In the genomic region with DNA sequence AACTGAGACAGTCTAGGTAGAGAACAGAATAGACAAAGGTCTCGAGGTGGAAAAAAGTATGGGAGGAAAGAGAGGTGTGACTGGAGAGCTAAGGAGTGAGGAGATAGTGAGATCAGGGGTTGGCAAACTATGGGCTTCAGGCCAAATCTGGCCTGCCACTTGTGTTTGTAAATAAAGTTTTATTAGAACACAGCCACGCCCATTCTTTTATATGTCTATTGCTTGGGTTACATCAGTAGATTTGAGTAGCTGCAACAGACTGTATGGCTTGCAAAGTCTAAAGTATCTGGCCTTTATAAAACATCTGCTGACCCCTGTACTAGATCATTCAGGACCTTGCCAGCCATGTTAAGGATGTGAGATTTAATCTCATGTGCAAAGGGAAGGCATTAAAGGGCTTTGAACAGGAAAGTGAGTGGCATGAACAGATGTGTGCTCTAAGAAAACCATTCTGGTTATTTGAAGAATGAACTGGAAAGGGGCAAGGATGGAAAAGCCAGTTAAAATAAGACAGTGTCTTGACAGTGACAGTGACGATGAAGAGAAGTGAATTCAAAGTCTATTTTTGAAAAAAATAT, we compare ENCODE assay signal across 19 cellular contexts.
DNase-seq lines count a peak whose midpoint lies in the region; ATAC-seq, FAIRE-seq and TF ChIP-seq lines count a peak whose summit lies in the region.
"Had no signal": no experiment of that assay in that cellular context is flagged by ENCODE, and none has a peak within 500 bp of the region (broad histone marks: within the 10 kb centered on the region; RNA-seq: fewer than 3 reads in every experiment).

No MANE protein-coding gene starts in this region.

- H3K27ac ChIP-seq in A549: no peak overlapping the region
- no peak overlapping the region for H3K27ac ChIP-seq in pancreas
- H3K27ac ChIP-seq: BLaER1, RWPE1, SJSA1 had no signal

- no peaks in the 10 kb centered on the region for H3K36me3 Mint-ChIP-seq in activated CD8-positive, alpha-beta T cell treated with anti-CD3 and anti-CD28 coated beads, Interleukin-2, amount 10 ng/mL, durations not matched to agents 7 days and 5 days (ENCODE audit: low read depth)

- no peaks in the 10 kb centered on the region for H3K4me1 Mint-ChIP-seq in activated CD8-positive, alpha-beta T cell treated with anti-CD3 and anti-CD28 coated beads, Interleukin-2, amount 10 ng/mL, durations not matched to agents 7 days and 5 days (ENCODE audit: low read depth)

- H3K4me3 Mint-ChIP-seq in activated CD8-positive, alpha-beta T cell treated with anti-CD3 and anti-CD28 coated beads, Interleukin-2, amount 10 ng/mL, durations not matched to agents 7 days and 5 days: no peak overlapping the region
- H3K4me3 Mint-ChIP-seq: CD8-positive, alpha-beta memory T cell had no signal

- intact Hi-C loops in pancreas (cut with DNase I): no loop called here

- ATAC-seq in A549 (no peak), pancreas (no peak)
- no peak for ATAC-seq in activated CD8-positive, alpha-beta T cell treated with anti-CD3 and anti-CD28 coated beads, Interleukin-2, amount 10 ng/mL, durations not matched to agents 7 days and 5 days

- TF ChIP-seq POLR2A in A549 (IDR thresholded peaks at IDR 0.05; ENCODE audit: low read length): no peak
- TF ChIP-seq POLR2A in H54 (IDR thresholded peaks at IDR 0.05; ENCODE audit: low read depth, low read length): no peak

- DNase-seq in A549 (ENCODE audit: low read depth in 1 of 2, low spot score in 1 of 2) (no peak), H54 (ENCODE audit: insufficient read length, low spot score) (no peak), SK-N-DZ (ENCODE audit: low spot score) (peak; percentile 72), skeletal muscle cell (ENCODE audit: low read depth) (peak; percentile 14), pancreas (no peak), NCI-H345 treated with DMSO at 0.1 percent for 48 hours (lab: John Stamatoyannopoulos, UW; ENCODE audit: unreplicated experiment) (no peak)
- no peak for DNase-seq in activated CD8-positive, alpha-beta T cell treated with anti-CD3 and anti-CD28 coated beads, Interleukin-2, amount 10 ng/mL, durations not matched to agents 7 days and 5 days
- DNase-seq: CD8-positive, alpha-beta memory T cell; KBM-7; NCI-H1092; NCI-H187; NCI-H2171; NCI-H510A; OCI-M1; T-helper 1 cell had no signal

- H3K4me1 ChIP-seq in A549 (0 out of 3 replicates have a peak, but pooled peaks cover 6% of the 10 kb centered on the region), pancreas (peaks cover 0 to 14% (median 7%) of the 10 kb centered on the region in 3 donors)
- H3K4me1 ChIP-seq: SJSA1 had no signal

- no peaks in the 10 kb centered on the region for H3K27me3 ChIP-seq in pancreas
- H3K27me3 ChIP-seq: BLaER1, SJSA1 had no signal

- H3K4me2 ChIP-seq in A549: no peak overlapping the region
- H3K4me2 ChIP-seq: BLaER1 had no signal

- H3K9me3 Mint-ChIP-seq in activated CD8-positive, alpha-beta T cell treated with anti-CD3 and anti-CD28 coated beads, Interleukin-2, amount 10 ng/mL, durations not matched to agents 7 days and 5 days (ENCODE audit: insufficient read depth): no peaks in the 10 kb centered on the region
- H3K9me3 Mint-ChIP-seq: CD8-positive, alpha-beta memory T cell had no signal

- TF ChIP-seq CTCF in A549 (IDR thresholded peaks at IDR 0.05) (no peak), pancreas (IDR thresholded peaks at IDR 0.05) (no peak)

- CTCF ChIA-PET in A549 (lab: Yijun Ruan, JAX): no interaction called here
- CTCF ChIA-PET in activated CD8-positive, alpha-beta T cell treated with anti-CD3 and anti-CD28 coated beads, Interleukin-2, amount 10 ng/mL, durations not matched to agents 7 days and 5 days (lab: Charles Lee): interaction anchor here (1.5 kb wide), 1 partner anchor 9 kb away, joined by 4 read pairs; no protein-coding TSS in a partner anchor

- no peak for TF ChIP-seq EP300 in A549 (IDR thresholded peaks at IDR 0.05)

- H3K27me3 Mint-ChIP-seq in activated CD8-positive, alpha-beta T cell treated with anti-CD3 and anti-CD28 coated beads, Interleukin-2, amount 10 ng/mL, durations not matched to agents 7 days and 5 days (ENCODE audit: low read depth): no peaks in the 10 kb centered on the region
- H3K27me3 Mint-ChIP-seq: CD8-positive, alpha-beta memory T cell had no signal

- TF ChIP-seq RAD21 in A549 (conservative IDR thresholded peaks at IDR 0.05 in 1 of 2, IDR thresholded peaks at IDR 0.05 in 1 of 2): no peak

- H3K4me3 ChIP-seq in A549: no peak overlapping the region
- no peak overlapping the region for H3K4me3 ChIP-seq in skeletal muscle cell (ENCODE audit: low read depth, low read length)
- no peak overlapping the region for H3K4me3 ChIP-seq in pancreas
- H3K4me3 ChIP-seq: BLaER1, SJSA1 had no signal

- FAIRE-seq in A549 (lab: Jason Lieb, UNC) (peak; percentile 18), H54 (lab: Jason Lieb, UNC) (peak; percentile 68), pancreas (lab: Jason Lieb, UNC) (no peak)
- FAIRE-seq: GM18507 had no signal

- no peaks in the 10 kb centered on the region for H3K9me3 ChIP-seq in A549
- no peaks in the 10 kb centered on the region for H3K9me3 ChIP-seq in pancreas
- H3K9me3 ChIP-seq: BLaER1, SJSA1 had no signal

- H3K36me3 ChIP-seq in pancreas: no peaks in the 10 kb centered on the region
- H3K36me3 ChIP-seq: BLaER1, SJSA1 had no signal

- POLR2A ChIA-PET in A549 (lab: Yijun Ruan, JAX): no interaction called here
- POLR2A ChIA-PET in activated CD8-positive, alpha-beta T cell treated with anti-CD3 and anti-CD28 coated beads, Interleukin-2, amount 10 ng/mL, durations not matched to agents 7 days and 5 days (lab: Charles Lee): interaction anchor here (0.6 kb wide), 1 partner anchor 56 kb away, joined by 4 read pairs; no protein-coding TSS in a partner anchor

- 65% methylated on average over 3 of the region's 3 CpGs for WGBS in A549 (ENCODE audit: missing lambda C conversion rate)
- 94 to 95% methylated on average over 3 of the region's 3 CpGs for WGBS in pancreas, 2 donors

- no peak overlapping the region for H3K27ac Mint-ChIP-seq in activated CD8-positive, alpha-beta T cell treated with anti-CD3 and anti-CD28 coated beads, Interleukin-2, amount 10 ng/mL, durations not matched to agents 7 days and 5 days

TF ChIP-seq in A549, 52 proteins besides CTCF, POLR2A, EP300 and RAD21:
- TF ChIP-seq EHF (CRISPR knock-in tag; IDR thresholded peaks at IDR 0.05): no peak
- no peak for TF ChIP-seq CBX2 (IDR thresholded peaks at IDR 0.05; ENCODE audit: borderline replicate concordance, low read depth)

Comparison
In these comparisons a context has a peak if more than half of its experiments do, and no peak if none do; other contexts are left out.
1. DNase-seq: peak in SK-N-DZ (single experiment) and skeletal muscle cell (single experiment); none in A549 (0 of 2), H54 (single experiment), pancreas (0 of 6), activated CD8-positive, alpha-beta T cell treated with anti-CD3 and anti-CD28 coated beads, Interleukin-2, amount 10 ng/mL, durations not matched to agents 7 days and 5 days (single experiment) and NCI-H345 treated with DMSO at 0.1 percent for 48 hours (single experiment).